ENCODE assay signal across 29 cellular contexts in genomic region chr2:45279356-45279755, GRCh38.
"Had no signal": no experiment of that assay in that cellular context is flagged by ENCODE, and none has a peak within 500 bp of the region (broad histone marks: within the 10 kb centered on the region; RNA-seq: fewer than 3 reads in every experiment).

No MANE protein-coding gene starts in this region.

- DNase-seq: islet precursor cell; left ventricle myocardium inferior; mesendoderm; midbrain; mucosa of descending colon; naive thymus-derived CD4-positive, alpha-beta T cell; nucleus accumbens; pancreas; posterior cingulate gyrus; retina; stimulated activated CD4-positive, alpha-beta T cell treated with anti-CD3 and anti-CD28 coated beads, Interleukin-1b, Interleukin-23, amount 100 ng/mL, for 48 hours; stimulated activated CD4-positive, alpha-beta T cell treated with anti-CD3 and anti-CD28 coated beads, Interleukin-2, amount 100 ng/mL, for 48 hours; stimulated activated CD4-positive, alpha-beta T cell treated with anti-CD3 and anti-CD28 coated beads, Interleukin-4, amount 100 ng/mL, for 4 hours; stimulated activated CD8-positive, alpha-beta memory T cell treated with anti-CD3 and anti-CD28 coated beads, Interleukin-4, amount 100 ng/mL, for 48 hours; stimulated activated naive B cell treated with anti-CD40 and anti-IgM and Interleukin-4, amounts not matched to agents 10 μg/mL and 1 μg/mL and 100 μg/mL, for 72 hours; stimulated activated naive CD8-positive, alpha-beta T cell treated with anti-CD3 and anti-CD28 coated beads, Interleukin-15, Interleukin-2, amounts not matched to agents 100 U/mL and 50 U/mL, for 24 hours; stomach; testis; thyroid gland; trophoblast cell; uterus had no signal

- H3K27ac ChIP-seq: hepatocyte, left ventricle myocardium inferior, pancreas, prostate gland, stomach, testis, thyroid gland, uterus had no signal

- H3K79me2 ChIP-seq: hepatocyte had no signal

- H3K36me3 ChIP-seq: left ventricle myocardium inferior, pancreas, prostate gland, stomach, thyroid gland, uterus had no signal

- H3K27ac Mint-ChIP-seq: naive thymus-derived CD4-positive, alpha-beta T cell; natural killer cell treated with Interleukin-12 subunit alpha and Interleukin-12 subunit beta and Interleukin-15 and Interleukin-18, amount 100 ng/mL, for 72 hours; stimulated activated naive B cell treated with anti-CD40 and anti-IgM and Interleukin-4, amounts not matched to agents 10 μg/mL and 1 μg/mL and 100 μg/mL, for 72 hours had no signal

- H3K4me3 ChIP-seq: hepatocyte, left ventricle myocardium inferior, lung, mucosa of descending colon, pancreas, prostate gland, smooth muscle cell, stomach, testis, thyroid gland, uterus had no signal

- H2AFZ ChIP-seq: hepatocyte had no signal

- H3K4me2 ChIP-seq: hepatocyte, smooth muscle cell had no signal

- H3K9me3 ChIP-seq: left ventricle myocardium inferior, mucosa of descending colon, pancreas, prostate gland, testis, thyroid gland, uterus had no signal

- H3K27me3 ChIP-seq: hepatocyte, pancreas, stomach, testis, thyroid gland, uterus had no signal

- H3K4me1 Mint-ChIP-seq: naive thymus-derived CD4-positive, alpha-beta T cell; stimulated activated naive B cell treated with anti-CD40 and anti-IgM and Interleukin-4, amounts not matched to agents 10 μg/mL and 1 μg/mL and 100 μg/mL, for 72 hours had no signal

- ATAC-seq: mucosa of descending colon; naive thymus-derived CD4-positive, alpha-beta T cell; natural killer cell treated with Interleukin-12 subunit alpha and Interleukin-12 subunit beta and Interleukin-15 and Interleukin-18, amount 100 ng/mL, for 72 hours; pancreas; right cardiac atrium; sciatic nerve; stimulated activated naive B cell treated with anti-CD40 and anti-IgM and Interleukin-4, amounts not matched to agents 10 μg/mL and 1 μg/mL and 100 μg/mL, for 72 hours; stimulated activated naive CD8-positive, alpha-beta T cell treated with anti-CD3 and anti-CD28 coated beads, Interleukin-15, Interleukin-2, amounts not matched to agents 100 U/mL and 50 U/mL, for 24 hours had no signal

- H3K4me3 Mint-ChIP-seq: naive thymus-derived CD4-positive, alpha-beta T cell; natural killer cell treated with Interleukin-12 subunit alpha and Interleukin-12 subunit beta and Interleukin-15 and Interleukin-18, amount 100 ng/mL, for 72 hours; neural crest cell; stimulated activated naive B cell treated with anti-CD40 and anti-IgM and Interleukin-4, amounts not matched to agents 10 μg/mL and 1 μg/mL and 100 μg/mL, for 72 hours had no signal

- H3K36me3 Mint-ChIP-seq: naive thymus-derived CD4-positive, alpha-beta T cell; natural killer cell treated with Interleukin-12 subunit alpha and Interleukin-12 subunit beta and Interleukin-15 and Interleukin-18, amount 100 ng/mL, for 72 hours; stimulated activated naive B cell treated with anti-CD40 and anti-IgM and Interleukin-4, amounts not matched to agents 10 μg/mL and 1 μg/mL and 100 μg/mL, for 72 hours had no signal

- H3K9me3 Mint-ChIP-seq: naive thymus-derived CD4-positive, alpha-beta T cell; natural killer cell treated with Interleukin-12 subunit alpha and Interleukin-12 subunit beta and Interleukin-15 and Interleukin-18, amount 100 ng/mL, for 72 hours; neural crest cell; stimulated activated naive B cell treated with anti-CD40 and anti-IgM and Interleukin-4, amounts not matched to agents 10 μg/mL and 1 μg/mL and 100 μg/mL, for 72 hours had no signal

- H3K4me1 ChIP-seq: prostate gland, testis, thyroid gland, uterus had no signal

- H3K27me3 Mint-ChIP-seq: natural killer cell treated with Interleukin-12 subunit alpha and Interleukin-12 subunit beta and Interleukin-15 and Interleukin-18, amount 100 ng/mL, for 72 hours had no signal
